In the genomic region with DNA sequence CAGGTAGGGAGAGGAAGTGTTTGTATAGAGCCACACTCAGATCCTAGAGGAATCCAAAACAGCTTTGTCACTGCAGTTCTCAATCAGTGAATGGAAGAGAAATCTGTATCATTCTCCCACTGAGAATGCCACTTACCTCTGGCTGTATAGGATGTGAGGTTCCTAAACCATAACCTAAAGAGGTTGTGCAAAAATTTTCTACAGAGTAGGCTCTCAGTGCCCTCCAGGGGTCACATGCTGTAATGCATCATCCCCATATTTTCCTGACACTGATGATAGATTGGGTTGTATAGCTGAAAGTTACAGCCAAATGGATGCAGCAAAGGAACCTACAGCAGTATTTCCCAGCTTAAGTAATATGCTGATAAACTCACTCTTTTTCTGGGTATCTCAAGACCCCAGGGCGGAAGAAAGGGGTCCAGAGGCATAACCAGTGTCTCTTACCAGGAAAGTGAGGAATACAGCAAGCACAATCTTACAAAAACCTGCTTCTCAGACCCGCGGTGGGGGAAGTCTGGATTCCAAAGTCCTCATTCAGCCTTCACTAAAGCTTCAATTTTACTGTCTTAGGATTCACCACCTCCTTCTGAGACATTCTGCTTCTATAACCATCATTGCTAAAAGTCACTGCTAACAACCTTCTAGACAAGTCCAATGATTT, we compare ENCODE assay signal across 9 cellular contexts. TPM values are rescaled to one million over a fixed set of nuclear protein-coding genes. Genes with fewer than 3 reads are reported as not detected.
A peak's percentile ranks its signal among the peaks of the same experiment; 100 is the strongest.
DNase-seq lines count a peak whose midpoint lies in the region; ATAC-seq, FAIRE-seq and TF ChIP-seq lines count a peak whose summit lies in the region.
"Had no signal": no experiment of that assay in that cellular context is flagged by ENCODE, and none has a peak within 500 bp of the region (broad histone marks: within the 10 kb centered on the region; RNA-seq: fewer than 3 reads in every experiment).

No MANE protein-coding gene starts in this region.

- peaks cover 5% of the 10 kb centered on the region for H3K4me1 ChIP-seq in mesenchymal stem cell (ENCODE audit: control insufficient read depth, insufficient read depth, low read depth, low read length)

- H3K4me3 ChIP-seq in GM12875 (ENCODE audit: low read depth, low read length) (no peak overlapping the region), mesenchymal stem cell (ENCODE audit: insufficient read depth in 1 of 2, low read depth in 1 of 2, low read length in 2 of 2) (no peak overlapping the region)

- no peak overlapping the region for H2AK5ac ChIP-seq in mesenchymal stem cell (ENCODE audit: low read length, severe bottlenecking)

- TF ChIP-seq CTCF in GM12875 (IDR thresholded peaks at IDR 0.05; ENCODE audit: borderline replicate concordance, insufficient read depth, low read depth, low read length) (peak; percentile 67; the same call in 1 of the 2 replicates), MCF 10A (IDR thresholded peaks at IDR 0.05; ENCODE audit: unreplicated experiment) (peak; percentile 71)

- peak; percentile 42 for DNase-seq in COLO829 (ENCODE audit: low spot score)
- DNase-seq in NOMO-1 treated with DMSO at 0.1 percent for 48 hours (lab: John Stamatoyannopoulos, UW; ENCODE audit: unreplicated experiment): peak; percentile 47
- peak; percentile 59 for DNase-seq in MCF 10A (ENCODE audit: unreplicated experiment)
- peak; percentile 59 for DNase-seq in mesenchymal stem cell
- DNase-seq in urothelium cell line (ENCODE audit: low spot score): no peak
- DNase-seq in RCC 7860 (ENCODE audit: low spot score): no peak

- H2BK5ac ChIP-seq in mesenchymal stem cell (ENCODE audit: low read depth, low read length, poor library complexity, severe bottlenecking): no peak overlapping the region

- intact Hi-C loops in MCF 10A (cut with micrococcal nuclease): loop anchor here (1.0 to 2.0 kb wide), 2 partner anchors 63 to 194 kb away; no protein-coding TSS in a partner anchor

- H3K9ac ChIP-seq in mesenchymal stem cell (ENCODE audit: low read length): peak overlapping the region; percentile 0

- no peak overlapping the region for H2AFZ ChIP-seq in mesenchymal stem cell (ENCODE audit: low read depth, low read length)

- peaks cover 15% of the 10 kb centered on the region for H3K36me3 Mint-ChIP-seq in MCF 10A (ENCODE audit: insufficient read depth, unreplicated experiment)

- H4K91ac ChIP-seq in mesenchymal stem cell (ENCODE audit: low read length): no peak overlapping the region

- H3K18ac ChIP-seq in mesenchymal stem cell (ENCODE audit: low read depth in 1 of 2, low read length in 2 of 2): no peak overlapping the region

- no peak overlapping the region for H3K27ac Mint-ChIP-seq in MCF 10A (ENCODE audit: low read depth, unreplicated experiment)
- H3K27ac Mint-ChIP-seq: T-helper 1 cell treated with Interleukin-12 subunit alpha and Interleukin-12 subunit beta and Interleukin-4 antibody, amounts not matched to agents 30 μg/mL and 1 μg/mL, for 36 hours had no signal

- H2BK15ac ChIP-seq in mesenchymal stem cell (ENCODE audit: low read depth, poor library complexity, severe bottlenecking): no peak overlapping the region

- POLR2A ChIA-PET in MCF 10A (lab: Yijun Ruan, JAX): interaction anchor here (0.5 to 1.8 kb wide), 3 partner anchors 11 to 245 kb away, joined by 3 to 9 read pairs (median 7); a partner anchor contains a TSS

- H3K27ac ChIP-seq in mesenchymal stem cell (ENCODE audit: low read length, poor library complexity, severe bottlenecking): no peak overlapping the region

- H3K27me3 ChIP-seq in mesenchymal stem cell (ENCODE audit: control insufficient read depth in 1 of 2, insufficient read depth in 1 of 2, low read length in 2 of 2): no peaks in the 10 kb centered on the region

- H3K9me3 ChIP-seq in mesenchymal stem cell (ENCODE audit: control insufficient read depth, low read length): no peaks in the 10 kb centered on the region

- WGBS in mesenchymal stem cell: 36% methylated on average over 3 of the region's 3 CpGs

- no peak overlapping the region for H3K4ac ChIP-seq in mesenchymal stem cell (ENCODE audit: low read depth in 1 of 2, low read length in 2 of 2)

- H3K27me3 Mint-ChIP-seq in MCF 10A (ENCODE audit: insufficient read depth, unreplicated experiment): no peaks in the 10 kb centered on the region

- CTCF ChIA-PET in MCF 10A (lab: Yijun Ruan, JAX): interaction anchor here (0.6 to 6.6 kb wide), 23 partner anchors 10 to 1946 kb away, joined by 3 to 57 read pairs (median 4); a partner anchor contains a TSS

- H3K9me3 Mint-ChIP-seq in MCF 10A (ENCODE audit: unreplicated experiment): no peaks in the 10 kb centered on the region
- H3K9me3 Mint-ChIP-seq: T-helper 1 cell treated with Interleukin-12 subunit alpha and Interleukin-12 subunit beta and Interleukin-4 antibody, amounts not matched to agents 30 μg/mL and 1 μg/mL, for 36 hours had no signal

- ATAC-seq in HG03469 (IDR thresholded peaks at IDR 0.05; ENCODE audit: unreplicated experiment): no peak

- H2BK12ac ChIP-seq in mesenchymal stem cell (ENCODE audit: low read length in 2 of 2): no peak overlapping the region

- H3K14ac ChIP-seq in mesenchymal stem cell (ENCODE audit: low read length in 2 of 2): no peak overlapping the region

- H3K79me1 ChIP-seq in mesenchymal stem cell (replicated peaks; ENCODE audit: low read length, poor library complexity, severe bottlenecking): peaks cover 10% of the 10 kb centered on the region

- H3K4me3 Mint-ChIP-seq in MCF 10A (ENCODE audit: unreplicated experiment): no peak overlapping the region
- H3K4me3 Mint-ChIP-seq: T-helper 1 cell treated with Interleukin-12 subunit alpha and Interleukin-12 subunit beta and Interleukin-4 antibody, amounts not matched to agents 30 μg/mL and 1 μg/mL, for 36 hours had no signal

- H3K36me3 ChIP-seq in mesenchymal stem cell (ENCODE audit: control insufficient read depth in 1 of 2, insufficient read depth in 2 of 2, low read depth in 1 of 2, low read length in 2 of 2): peaks cover 0 to 14% of the 10 kb centered on the region in 2 experiments

- BruUV-seq in MCF 10A (replicated peaks; lab: Mats Ljungman, UMichigan): no TSS peak

- no peak overlapping the region for H3K23ac ChIP-seq in mesenchymal stem cell (ENCODE audit: low read length in 2 of 2)

- no peak overlapping the region for H3K4me2 ChIP-seq in mesenchymal stem cell (ENCODE audit: low read length, poor library complexity, severe bottlenecking)

- H4K8ac ChIP-seq in mesenchymal stem cell (ENCODE audit: low read length): no peak overlapping the region

- H2BK120ac ChIP-seq in mesenchymal stem cell (ENCODE audit: low read depth, low read length): no peak overlapping the region

- H3K4me1 Mint-ChIP-seq in MCF 10A (ENCODE audit: insufficient read depth, unreplicated experiment): peaks cover 16% of the 10 kb centered on the region

- FAIRE-seq in urothelium cell line (lab: Jason Lieb, UNC) (no peak), RCC 7860 (lab: Jason Lieb, UNC) (no peak)

RNA-seq across cellular contexts. Expression of a gene that starts 3.8 kb away (rescaled TPM):
- total RNA-seq in MCF 10A (2022): 6.2 and 8.2 TPM in 2 replicates
- polyA plus RNA-seq in mesenchymal stem cell (2013, experiment 1 of 2): 4.1 TPM
- polyA plus RNA-seq in mesenchymal stem cell (2013, experiment 2 of 2): 4.4 TPM

RNA-seq across cellular contexts. Expression of a gene that starts 10.9 kb away (rescaled TPM):
- 19.9 and 23.1 TPM in 2 replicates for total RNA-seq in MCF 10A (2022)
- polyA plus RNA-seq in mesenchymal stem cell (2013, experiment 1 of 2): 23.5 TPM
- 22.0 TPM for polyA plus RNA-seq in mesenchymal stem cell (2013, experiment 2 of 2)

Comparison
In these comparisons a context has a peak if more than half of its experiments do, and no peak if none do; other contexts are left out.
1. DNase-seq: peak in COLO829 (single experiment), NOMO-1 treated with DMSO at 0.1 percent for 48 hours (single experiment), MCF 10A (single experiment) and mesenchymal stem cell (single experiment); none in urothelium cell line (single experiment) and RCC 7860 (single experiment).